Comparison of ENCODE assay signal across 8 cellular contexts in genomic region chr1:43545686-43546387, GRCh38. TPM values are rescaled to one million over a fixed set of nuclear protein-coding genes. Genes with fewer than 3 reads are reported as not detected.
DNase-seq lines count a peak whose midpoint lies in the region; ATAC-seq and TF ChIP-seq lines count a peak whose summit lies in the region.

No MANE protein-coding gene starts in this region.

- no peaks in the 10 kb centered on the region for H4K20me1 ChIP-seq in PC-3 (ENCODE audit: low read length)

- no peak overlapping the region for H3K9ac ChIP-seq in PC-3 (ENCODE audit: low read length)

- DNase-seq in HEK293T (ENCODE audit: extremely low spot score) = peak; percentile 67
- DNase-seq in PC-3 = peak; percentile 41
- peak; percentile 72 to 82 for DNase-seq in hippocampal formation (lab: John Stamatoyannopoulos, UW)
- peak; percentile 84 for DNase-seq in sciatic nerve (ENCODE audit: low spot score)
- DNase-seq in GM13976 (ENCODE audit: low spot score) = no peak
- DNase-seq in HCEC 1CT = no peak

- H3K4me2 ChIP-seq in PC-3 (ENCODE audit: low read length) = no peak overlapping the region

- POLR2A ChIA-PET in HEK293T (lab: Yijun Ruan, JAX) = interaction anchor here (1.0 kb wide), 1 partner anchor 104 kb away, joined by 5 read pairs; the partner anchor contains the start of gene KDM4A
- POLR2A ChIA-PET in PC-3 (lab: Charles Lee; ENCODE audit: unreplicated experiment) = no interaction called here

- H3K27ac ChIP-seq in PC-3 (ENCODE audit: low read length) = no peak overlapping the region

- no peaks in the 10 kb centered on the region for H3K9me2 ChIP-seq in PC-3 (replicated peaks; ENCODE audit: low read length)

- H3K4me3 ChIP-seq in PC-3 (ENCODE audit: low read length) = no peak overlapping the region

- H2AFZ ChIP-seq in PC-3 (ENCODE audit: low read length) = no peak overlapping the region

- intact Hi-C loops in PC-3 (cut with micrococcal nuclease) = no loop called here
- intact Hi-C loops in sciatic nerve (cut with DNase I) = no loop called here

- H3K36me3 ChIP-seq in PC-3 (ENCODE audit: low read depth, low read length) = peaks cover 5% of the 10 kb centered on the region; the same call in 1 of the 2 replicates

- peaks cover 40% of the 10 kb centered on the region for H3K79me2 ChIP-seq in PC-3 (ENCODE audit: low read length)

- TF ChIP-seq CTCF in PC-3 (conservative IDR thresholded peaks at IDR 0.05; ENCODE audit: low read depth, low read length) (no peak), GM13976 (IDR thresholded peaks at IDR 0.05; ENCODE audit: borderline replicate concordance, control extremely low read depth, extremely low read depth, insufficient read depth, missing control alignments) (no peak)

- CTCF ChIA-PET in HEK293T (lab: Yijun Ruan, JAX) = interaction anchor here (0.6 kb wide), 1 partner anchor 409 kb away, joined by 5 read pairs; no protein-coding TSS in a partner anchor
- CTCF ChIA-PET in PC-3 (lab: Charles Lee) = no interaction called here

- H3F3A ChIP-seq in PC-3 (ENCODE audit: low read length, unreplicated experiment) = no peaks in the 10 kb centered on the region

- in situ Hi-C loops in GM13976 (cut with MboI; ENCODE audit: low sequenced_read_pairs, unreplicated experiment) = loop anchor here (25.0 kb wide), 1 partner anchor 391 kb away; the partner anchor contains the start of genes ARTN and IPO13

- BruUV-seq in PC-3 (replicated peaks; lab: Mats Ljungman, UMichigan) = no TSS peak

- H3K27me3 ChIP-seq in PC-3 (ENCODE audit: low read length) = no peaks in the 10 kb centered on the region

- ATAC-seq in PC-3 (no peak), sciatic nerve (peak; percentile 68), GM18861 (IDR thresholded peaks at IDR 0.05; ENCODE audit: unreplicated experiment) (no peak), GM19467 (IDR thresholded peaks at IDR 0.05; ENCODE audit: unreplicated experiment) (no peak)

- H3K4me1 ChIP-seq in PC-3 (ENCODE audit: insufficient read depth, low read length) = peaks cover 19% of the 10 kb centered on the region

- no peaks in the 10 kb centered on the region for H3K9me3 ChIP-seq in PC-3 (ENCODE audit: low read length)

TF ChIP-seq in HEK293T, 16 proteins besides CTCF, POLR2A, EP300 and RAD21:
- TF ChIP-seq HDGF (IDR thresholded peaks at IDR 0.05; ENCODE audit: borderline replicate concordance) = no peak
- TF ChIP-seq FOXK2 (IDR thresholded peaks at IDR 0.05) = no peak
- no peak for TF ChIP-seq PKNOX1 (IDR thresholded peaks at IDR 0.05)
- TF ChIP-seq ELF4 (IDR thresholded peaks at IDR 0.05) = no peak
- TF ChIP-seq ZNF384 (IDR thresholded peaks at IDR 0.05) = no peak
- no peak for TF ChIP-seq SP1 (IDR thresholded peaks at IDR 0.05)
- no peak for TF ChIP-seq FOXM1 (IDR thresholded peaks at IDR 0.05; ENCODE audit: borderline replicate concordance)

RNA-seq across cellular contexts. Expression of gene PTPRF, which starts 15.2 kb away (rescaled TPM):
- total RNA-seq in PC-3 (2014; rRNA removed) = 67.4 and 100 TPM in 2 replicates
- 180 TPM for total RNA-seq in sciatic nerve

Comparison
In these comparisons a context has a peak if more than half of its experiments do, and no peak if none do; other contexts are left out.
1. DNase-seq: peak in HEK293T (single experiment), PC-3 (single experiment), hippocampal formation (2 of 2) and sciatic nerve (single experiment); none in GM13976 (single experiment) and HCEC 1CT (single experiment).